In genomic region chr12:108793756-108794441, GRCh38 we compare ENCODE assay signal across 1 cellular context.
TF ChIP-seq lines count a peak whose summit lies in the region.

No MANE protein-coding gene starts in this region.

TF ChIP-seq in HepG2, 621 proteins besides CTCF, POLR2A, EP300 and RAD21 (continued from another document and continues in another):
- TF ChIP-seq ZNF687 (CRISPR knock-in tag; IDR thresholded peaks at IDR 0.05) = peak; percentile 61
- TF ChIP-seq MYNN (CRISPR knock-in tag; IDR thresholded peaks at IDR 0.05; ENCODE audit: low read depth) = no peak
- TF ChIP-seq ZNF274 (CRISPR knock-in tag; IDR thresholded peaks at IDR 0.05) = no peak
- no peak for TF ChIP-seq CEBPB (IDR thresholded peaks at IDR 0.05; ENCODE audit: borderline replicate concordance, low read depth, low read length)
- no peak for TF ChIP-seq ATF7 (IDR thresholded peaks at IDR 0.05)
- TF ChIP-seq ATF7 (CRISPR knock-in tag; IDR thresholded peaks at IDR 0.05) = no peak
- no peak for TF ChIP-seq TOPORS (CRISPR knock-in tag; IDR thresholded peaks at IDR 0.05)
- TF ChIP-seq FOXJ3 (CRISPR knock-in tag; IDR thresholded peaks at IDR 0.05; ENCODE audit: borderline replicate concordance) = no peak
- TF ChIP-seq ZKSCAN5 (CRISPR knock-in tag; IDR thresholded peaks at IDR 0.05) = no peak
- no peak for TF ChIP-seq CHCHD3 (CRISPR knock-in tag; IDR thresholded peaks at IDR 0.05)
- no peak for TF ChIP-seq CREBL2 (CRISPR knock-in tag; IDR thresholded peaks at IDR 0.05; ENCODE audit: borderline replicate concordance)
- no peak for TF ChIP-seq BORCS8-MEF2B (CRISPR knock-in tag; IDR thresholded peaks at IDR 0.05)
- no peak for TF ChIP-seq MED8 (CRISPR knock-in tag; IDR thresholded peaks at IDR 0.05; ENCODE audit: insufficient replicate concordance)
- no peak for TF ChIP-seq GFI1 (CRISPR knock-in tag; IDR thresholded peaks at IDR 0.05; ENCODE audit: borderline replicate concordance)
- no peak for TF ChIP-seq ATF6 (CRISPR knock-in tag; conservative IDR thresholded peaks at IDR 0.05)
- no peak for TF ChIP-seq ZNF430 (CRISPR knock-in tag; IDR thresholded peaks at IDR 0.05)
- no peak for TF ChIP-seq ZNF101 (CRISPR knock-in tag; IDR thresholded peaks at IDR 0.05; ENCODE audit: borderline replicate concordance, low read depth)
- no peak for TF ChIP-seq SNRNP70 (IDR thresholded peaks at IDR 0.05; ENCODE audit: low read depth, low read length)
- TF ChIP-seq GABPB1 (CRISPR knock-in tag; IDR thresholded peaks at IDR 0.05) = no peak
- TF ChIP-seq AHR (CRISPR knock-in tag; IDR thresholded peaks at IDR 0.05) = no peak
- TF ChIP-seq NR2C2 (CRISPR knock-in tag; IDR thresholded peaks at IDR 0.05; ENCODE audit: borderline replicate concordance) = no peak
- no peak for TF ChIP-seq NONO (IDR thresholded peaks at IDR 0.05)
- TF ChIP-seq NONO (CRISPR knock-in tag; conservative IDR thresholded peaks at IDR 0.05) = 0 out of 2 replicates have a peak, but pooled peaks have one; percentile 10
- TF ChIP-seq MZF1 (CRISPR knock-in tag; IDR thresholded peaks at IDR 0.05; ENCODE audit: borderline replicate concordance) = no peak
- TF ChIP-seq TAF1 (CRISPR knock-in tag; IDR thresholded peaks at IDR 0.05) = no peak
- peak; percentile 29; the same call in 1 of the 2 replicates for TF ChIP-seq RXRB (CRISPR knock-in tag; IDR thresholded peaks at IDR 0.05; ENCODE audit: borderline replicate concordance)
- TF ChIP-seq ZNF143 (CRISPR knock-in tag; IDR thresholded peaks at IDR 0.05) = no peak
- no peak for TF ChIP-seq HIVEP1 (CRISPR knock-in tag; IDR thresholded peaks at IDR 0.05)
- TF ChIP-seq ARID5B (CRISPR knock-in tag; IDR thresholded peaks at IDR 0.05) = no peak
- no peak for TF ChIP-seq POGK (CRISPR knock-in tag; conservative IDR thresholded peaks at IDR 0.05)
- TF ChIP-seq ZNF652 (CRISPR knock-in tag; IDR thresholded peaks at IDR 0.05; ENCODE audit: borderline replicate concordance, low read depth) = peak; percentile 95
- peak; percentile 36; the same call in 1 of the 2 replicates for TF ChIP-seq ZBTB33 (CRISPR knock-in tag; IDR thresholded peaks at IDR 0.05)
- TF ChIP-seq ZNF367 (CRISPR knock-in tag; IDR thresholded peaks at IDR 0.05; ENCODE audit: borderline replicate concordance) = no peak
- TF ChIP-seq ZNF646 (CRISPR knock-in tag; IDR thresholded peaks at IDR 0.05) = no peak
